Comparison of ENCODE assay signal across 24 cellular contexts in the genomic region with DNA sequence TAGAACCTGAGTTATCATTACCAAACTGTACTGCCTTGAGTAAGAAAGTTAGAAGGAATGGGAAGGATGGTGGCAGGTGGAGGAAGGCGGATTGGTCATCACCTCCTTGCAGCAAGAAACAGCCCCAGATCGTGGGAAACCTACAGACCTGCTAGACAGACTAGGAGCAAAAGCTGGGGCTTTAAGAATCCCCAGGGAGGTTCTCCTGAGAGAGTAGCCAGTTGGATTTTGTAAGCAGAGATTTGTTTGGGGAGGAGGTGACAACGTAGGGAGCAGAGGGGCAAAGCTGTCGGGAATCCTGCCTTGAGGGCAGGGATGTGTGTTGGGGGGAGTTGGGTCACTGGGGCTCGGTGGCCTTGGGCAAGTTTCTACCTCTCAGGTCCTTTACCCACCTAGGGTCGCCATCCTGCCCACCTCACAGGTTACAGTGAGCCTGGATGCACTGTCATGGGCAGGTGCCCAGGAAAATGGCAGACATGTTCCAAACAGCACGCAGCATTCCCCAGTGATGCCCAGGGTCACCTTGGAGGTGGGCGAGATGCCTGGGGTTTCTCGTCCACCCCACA. TPM values are rescaled to one million over a fixed set of nuclear protein-coding genes. Genes with fewer than 3 reads are reported as not detected.
DNase-seq lines count a peak whose midpoint lies in the region; ATAC-seq and TF ChIP-seq lines count a peak whose summit lies in the region.
"Had no signal": no experiment of that assay in that cellular context is flagged by ENCODE, and none has a peak within 500 bp of the region (broad histone marks: within the 10 kb centered on the region; RNA-seq: fewer than 3 reads in every experiment).

No MANE protein-coding gene starts in this region.

- H3K4me1 Mint-ChIP-seq in GM23338, result peaks cover 20% of the 10 kb centered on the region
- H3K4me1 Mint-ChIP-seq in stimulated activated memory B cell treated with anti-CD40 and anti-IgM and Interleukin-4, amounts not matched to agents 10 μg/mL and 1 μg/mL and 100 μg/mL, for 72 hours, result peaks cover 12% of the 10 kb centered on the region
- peaks cover 6% of the 10 kb centered on the region for H3K4me1 Mint-ChIP-seq in activated CD8-positive, alpha-beta T cell treated with anti-CD3 and anti-CD28 coated beads, Interleukin-2, amount 10 ng/mL, durations not matched to agents 7 days and 5 days (ENCODE audit: low read depth)

- no peaks in the 10 kb centered on the region for H3K79me2 ChIP-seq in GM23338 (replicated peaks; ENCODE audit: insufficient read depth)
- H3K79me2 ChIP-seq in PC-3 (ENCODE audit: low read length), result no peaks in the 10 kb centered on the region

- CTCF ChIA-PET in PC-3 (lab: Charles Lee), result interaction anchor here (0.6 to 1.0 kb wide), 10 partner anchors 10 to 344 kb away, joined by 3 to 6 read pairs (median 4); partner anchors contain the start of gene STH
- CTCF ChIA-PET in activated CD8-positive, alpha-beta T cell treated with anti-CD3 and anti-CD28 coated beads, Interleukin-2, amount 10 ng/mL, durations not matched to agents 7 days and 5 days (lab: Charles Lee), result interaction anchor here (0.6 to 2.4 kb wide), 17 partner anchors 9 to 310 kb away, joined by 3 to 16 read pairs (median 3); no protein-coding TSS in a partner anchor

- no peak for TF ChIP-seq CTCF in GM23338 (conservative IDR thresholded peaks at IDR 0.05; ENCODE audit: low read depth in 2 of 2)
- no peak for TF ChIP-seq CTCF in PC-3 (conservative IDR thresholded peaks at IDR 0.05; ENCODE audit: low read depth, low read length)

- POLR2A ChIA-PET in PC-3 (lab: Charles Lee; ENCODE audit: unreplicated experiment), result no interaction called here
- POLR2A ChIA-PET in activated CD8-positive, alpha-beta T cell treated with anti-CD3 and anti-CD28 coated beads, Interleukin-2, amount 10 ng/mL, durations not matched to agents 7 days and 5 days (lab: Charles Lee), result no interaction called here

- peak overlapping the region; percentile 77; the same call in 1 of the 2 replicates for H3K4me2 ChIP-seq in GM23338
- H3K4me2 ChIP-seq in PC-3 (ENCODE audit: low read length), result peak overlapping the region; percentile 79

- H3K27ac Mint-ChIP-seq in GM23338, result no peak overlapping the region
- H3K27ac Mint-ChIP-seq in stimulated activated memory B cell treated with anti-CD40 and anti-IgM and Interleukin-4, amounts not matched to agents 10 μg/mL and 1 μg/mL and 100 μg/mL, for 72 hours, result peak overlapping the region; percentile 76
- H3K27ac Mint-ChIP-seq in activated CD8-positive, alpha-beta T cell treated with anti-CD3 and anti-CD28 coated beads, Interleukin-2, amount 10 ng/mL, durations not matched to agents 7 days and 5 days, result no peak overlapping the region
- H3K27ac Mint-ChIP-seq: activated naive CD8-positive, alpha-beta T cell treated with anti-CD3 and anti-CD28 coated beads, Interleukin-2, amount 50 U/mL, for 24 hours; activated T-cell treated with anti-CD3 and anti-CD28 coated beads, Interleukin-2, amount 50 U/mL, for 72 hours; T-helper 1 cell treated with Interleukin-12 subunit alpha and Interleukin-12 subunit beta and Interleukin-4 antibody, amounts not matched to agents 30 μg/mL and 1 μg/mL, for 36 hours had no signal

- no TSS peak for BruUV-seq in PC-3 (replicated peaks; lab: Mats Ljungman, UMichigan)

- no peaks in the 10 kb centered on the region for H3K9me3 ChIP-seq in PC-3 (ENCODE audit: low read length)
- H3K9me3 ChIP-seq: heart right ventricle, suprapubic skin had no signal

- H3K9me2 ChIP-seq in GM23338 (ENCODE audit: insufficient read depth), result no peaks in the 10 kb centered on the region
- H3K9me2 ChIP-seq in PC-3 (replicated peaks; ENCODE audit: low read length), result no peaks in the 10 kb centered on the region

- ATAC-seq in GM23338, result no peak
- no peak for ATAC-seq in PC-3
- no peak for ATAC-seq in stimulated activated memory B cell treated with anti-CD40 and anti-IgM and Interleukin-4, amounts not matched to agents 10 μg/mL and 1 μg/mL and 100 μg/mL, for 72 hours
- ATAC-seq in activated CD8-positive, alpha-beta T cell treated with anti-CD3 and anti-CD28 coated beads, Interleukin-2, amount 10 ng/mL, durations not matched to agents 7 days and 5 days, result no peak
- ATAC-seq in GM21576 (IDR thresholded peaks at IDR 0.05; ENCODE audit: unreplicated experiment), result no peak
- ATAC-seq: SK-N-SH treated with all-trans-retinoic acid at 6 μM for 48 hours had no signal

- H3K27ac ChIP-seq in GM23338 (ENCODE audit: low read depth) (no peak overlapping the region), PC-3 (ENCODE audit: low read length) (no peak overlapping the region), layer of hippocampus (ENCODE audit: low read depth, low read length) (peak overlapping the region; percentile 60)
- H3K27ac ChIP-seq: skin epidermis, suprapubic skin had no signal

- H2AFZ ChIP-seq in GM23338, result peak overlapping the region; percentile 87; the same call in 1 of the 2 replicates
- H2AFZ ChIP-seq in PC-3 (ENCODE audit: low read length), result peak overlapping the region; percentile 86

- H4K20me1 ChIP-seq in GM23338 (replicated peaks; ENCODE audit: insufficient read depth), result no peaks in the 10 kb centered on the region
- H4K20me1 ChIP-seq in PC-3 (ENCODE audit: low read length), result no peaks in the 10 kb centered on the region

- H3K4me1 ChIP-seq in GM23338 (ENCODE audit: insufficient read depth), result peaks cover 16% of the 10 kb centered on the region
- peaks cover 10% of the 10 kb centered on the region for H3K4me1 ChIP-seq in PC-3 (ENCODE audit: insufficient read depth, low read length)

- H3K27me3 ChIP-seq in GM23338 (ENCODE audit: insufficient read depth), result peaks cover 13% of the 10 kb centered on the region
- peaks cover 10% of the 10 kb centered on the region for H3K27me3 ChIP-seq in PC-3 (ENCODE audit: low read length)
- H3K27me3 ChIP-seq in layer of hippocampus (ENCODE audit: control insufficient read depth, insufficient read depth, low read length), result no peaks in the 10 kb centered on the region

- H3K4me3 ChIP-seq in GM23338 (no peak overlapping the region), PC-3 (ENCODE audit: low read length) (no peak overlapping the region)

- peaks cover 11% of the 10 kb centered on the region for H3K27me3 Mint-ChIP-seq in GM23338 (ENCODE audit: insufficient read depth, low read depth, poor library complexity)
- H3K27me3 Mint-ChIP-seq in stimulated activated memory B cell treated with anti-CD40 and anti-IgM and Interleukin-4, amounts not matched to agents 10 μg/mL and 1 μg/mL and 100 μg/mL, for 72 hours, result peaks cover 77% of the 10 kb centered on the region
- H3K27me3 Mint-ChIP-seq in activated CD8-positive, alpha-beta T cell treated with anti-CD3 and anti-CD28 coated beads, Interleukin-2, amount 10 ng/mL, durations not matched to agents 7 days and 5 days (ENCODE audit: low read depth), result peaks cover 35% of the 10 kb centered on the region

- peaks cover 3% of the 10 kb centered on the region; the same call in 1 of the 3 replicates for H3K9me3 Mint-ChIP-seq in GM23338
- H3K9me3 Mint-ChIP-seq in stimulated activated memory B cell treated with anti-CD40 and anti-IgM and Interleukin-4, amounts not matched to agents 10 μg/mL and 1 μg/mL and 100 μg/mL, for 72 hours, result no peaks in the 10 kb centered on the region
- H3K9me3 Mint-ChIP-seq in activated CD8-positive, alpha-beta T cell treated with anti-CD3 and anti-CD28 coated beads, Interleukin-2, amount 10 ng/mL, durations not matched to agents 7 days and 5 days (ENCODE audit: insufficient read depth), result no peaks in the 10 kb centered on the region
- H3K9me3 Mint-ChIP-seq: activated naive CD8-positive, alpha-beta T cell treated with anti-CD3 and anti-CD28 coated beads, Interleukin-2, amount 50 U/mL, for 24 hours; activated T-cell treated with anti-CD3 and anti-CD28 coated beads, Interleukin-2, amount 50 U/mL, for 72 hours; CD8-positive, alpha-beta memory T cell; naive B cell; T-helper 1 cell treated with Interleukin-12 subunit alpha and Interleukin-12 subunit beta and Interleukin-4 antibody, amounts not matched to agents 30 μg/mL and 1 μg/mL, for 36 hours had no signal

- no peak overlapping the region for H3K9ac ChIP-seq in PC-3 (ENCODE audit: low read length)

- H3K36me3 Mint-ChIP-seq in GM23338 (ENCODE audit: low read depth), result no peaks in the 10 kb centered on the region
- no peaks in the 10 kb centered on the region for H3K36me3 Mint-ChIP-seq in stimulated activated memory B cell treated with anti-CD40 and anti-IgM and Interleukin-4, amounts not matched to agents 10 μg/mL and 1 μg/mL and 100 μg/mL, for 72 hours
- H3K36me3 Mint-ChIP-seq in activated CD8-positive, alpha-beta T cell treated with anti-CD3 and anti-CD28 coated beads, Interleukin-2, amount 10 ng/mL, durations not matched to agents 7 days and 5 days (ENCODE audit: low read depth), result no peaks in the 10 kb centered on the region
- H3K36me3 Mint-ChIP-seq: CD8-positive, alpha-beta memory T cell; naive B cell had no signal

- H3K4me3 Mint-ChIP-seq in GM23338, result no peak overlapping the region
- no peak overlapping the region for H3K4me3 Mint-ChIP-seq in stimulated activated memory B cell treated with anti-CD40 and anti-IgM and Interleukin-4, amounts not matched to agents 10 μg/mL and 1 μg/mL and 100 μg/mL, for 72 hours
- H3K4me3 Mint-ChIP-seq in activated CD8-positive, alpha-beta T cell treated with anti-CD3 and anti-CD28 coated beads, Interleukin-2, amount 10 ng/mL, durations not matched to agents 7 days and 5 days, result no peak overlapping the region
- H3K4me3 Mint-ChIP-seq: activated naive CD8-positive, alpha-beta T cell treated with anti-CD3 and anti-CD28 coated beads, Interleukin-2, amount 50 U/mL, for 24 hours had no signal

- DNase-seq in GM23338 (ENCODE audit: low spot score) (no peak), PC-3 (no peak), AG08395 (ENCODE audit: low spot score) (no peak)
- DNase-seq in activated CD8-positive, alpha-beta T cell treated with anti-CD3 and anti-CD28 coated beads, Interleukin-2, amount 10 ng/mL, durations not matched to agents 7 days and 5 days, result no peak
- DNase-seq: NCI-H1694 had no signal

- intact Hi-C loops in PC-3 (cut with micrococcal nuclease), result no loop called here

- H3K36me3 ChIP-seq in GM23338 (ENCODE audit: insufficient read depth) (no peaks in the 10 kb centered on the region), PC-3 (ENCODE audit: low read depth, low read length) (no peaks in the 10 kb centered on the region)
- H3K36me3 ChIP-seq: heart right ventricle, suprapubic skin had no signal

- no peaks in the 10 kb centered on the region for H3F3A ChIP-seq in GM23338 (replicated peaks; ENCODE audit: low read depth)
- no peaks in the 10 kb centered on the region for H3F3A ChIP-seq in PC-3 (ENCODE audit: low read length, unreplicated experiment)

RNA-seq across cellular contexts. Expression of gene STH, which starts 49.2 kb away (rescaled TPM):
- not detected in 2 replicates for total RNA-seq in GM23338 (2014; rRNA removed; shearing (Covaris generic))
- polyA plus RNA-seq in GM23338 (2016; fragmentation: Nextera tagmentation; extraction: Ambion mirVana), result 0.55 TPM in 1 of 2 replicates, not detected in the other
- total RNA-seq in PC-3 (2014; rRNA removed), result not detected in 2 replicates
- not detected for total RNA-seq in activated CD8-positive, alpha-beta T cell treated with anti-CD3 and anti-CD28 coated beads, Interleukin-2, amount 10 ng/mL, durations not matched to agents 7 days and 5 days
- total RNA-seq: activated T-cell treated with anti-CD3 and anti-CD28 coated beads, Interleukin-2, amount 50 U/mL, for 72 hours; CD8-positive, alpha-beta memory T cell; dermis blood vessel endothelial cell; heart right ventricle; IMR-90; kidney; lower leg skin; Right ventricle myocardium inferior; suprapubic skin; urinary bladder had no signal
- polyA plus RNA-seq: BJ; CD8-positive, alpha-beta memory T cell; heart right ventricle; IMR-90; urinary bladder had no signal

RNA-seq across cellular contexts. Expression of gene MAPT, which starts 55.5 kb away (rescaled TPM):
- 1.1 and 1.7 TPM in 2 replicates for total RNA-seq in GM23338 (2014; rRNA removed; shearing (Covaris generic))
- polyA plus RNA-seq in GM23338 (2016; fragmentation: Nextera tagmentation; extraction: Ambion mirVana), result 2.1 and 2.8 TPM in 2 replicates
- 2.7 and 3.6 TPM in 2 replicates for total RNA-seq in PC-3 (2014; rRNA removed)
- total RNA-seq in activated CD8-positive, alpha-beta T cell treated with anti-CD3 and anti-CD28 coated beads, Interleukin-2, amount 10 ng/mL, durations not matched to agents 7 days and 5 days, result under 1 TPM in 1 of 2 experiments, not detected in 1; 0.11 TPM
